Comparison of ENCODE assay signal across 8 cellular contexts in the genomic region with DNA sequence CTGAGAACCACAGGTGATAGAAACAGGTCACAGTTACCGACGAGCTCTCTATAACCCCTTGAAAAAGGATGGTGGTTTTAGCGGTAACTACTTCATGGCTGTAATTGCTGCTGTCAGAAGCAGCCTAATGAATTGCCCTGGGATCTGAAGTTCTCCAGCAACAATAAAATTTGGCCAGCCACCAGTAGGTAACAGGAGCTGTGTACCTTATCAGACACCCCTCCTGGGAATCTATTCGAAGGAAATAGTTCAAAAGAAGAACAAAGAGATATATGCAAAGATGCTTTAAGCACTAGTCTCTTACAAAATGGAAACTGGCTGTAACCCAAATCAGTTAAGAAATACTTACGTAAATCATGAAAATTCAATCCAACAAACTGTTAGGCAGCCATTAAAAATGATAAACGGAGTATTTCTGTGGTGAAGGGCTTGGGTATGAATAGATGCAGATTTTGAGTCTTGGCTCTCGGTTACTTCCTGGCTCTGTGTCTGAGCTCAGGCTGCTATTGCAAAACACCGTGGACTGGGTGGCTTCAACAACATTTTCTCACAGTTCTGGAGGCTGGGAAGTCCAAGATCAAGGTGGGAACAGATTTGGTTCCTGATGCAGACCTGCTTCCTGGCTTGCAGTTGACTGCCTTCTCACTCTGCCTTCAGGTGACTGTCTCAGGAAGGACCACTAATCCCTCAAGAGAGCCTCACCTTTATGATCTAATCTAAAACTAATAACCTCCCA. TPM values are rescaled to one million over a fixed set of nuclear protein-coding genes. Genes with fewer than 3 reads are reported as not detected.
A peak's percentile ranks its signal among the peaks of the same experiment; 100 is the strongest.
DNase-seq lines count a peak whose midpoint lies in the region; ATAC-seq and TF ChIP-seq lines count a peak whose summit lies in the region.

No MANE protein-coding gene starts in this region.

- H3K27me3 Mint-ChIP-seq in IgD-negative memory B cell: no peaks in the 10 kb centered on the region
- H3K27me3 Mint-ChIP-seq in activated naive CD8-positive, alpha-beta T cell treated with anti-CD3 and anti-CD28 coated beads for 36 hours: no peaks in the 10 kb centered on the region

- ATAC-seq in upper lobe of right lung (no peak), GM18858 (IDR thresholded peaks at IDR 0.05; ENCODE audit: unreplicated experiment) (no peak), GM18868 (IDR thresholded peaks at IDR 0.05; ENCODE audit: unreplicated experiment) (no peak)

- H3K27ac ChIP-seq in upper lobe of right lung (peak overlapping the region; percentile 89), WERI-Rb-1 (no peak overlapping the region)

- H3K27ac Mint-ChIP-seq in IgD-negative memory B cell: peak overlapping the region in 1 of 3 donors; percentile 81
- peak overlapping the region; percentile 91 for H3K27ac Mint-ChIP-seq in activated naive CD8-positive, alpha-beta T cell treated with anti-CD3 and anti-CD28 coated beads for 36 hours

- H3K36me3 ChIP-seq in BE2C (no peaks in the 10 kb centered on the region), kidney epithelial cell (ENCODE audit: control insufficient read depth, insufficient read depth, low read length) (no peaks in the 10 kb centered on the region), upper lobe of right lung (no peaks in the 10 kb centered on the region), WERI-Rb-1 (no peaks in the 10 kb centered on the region)

- peaks cover 9 to 25% (median 21%) of the 10 kb centered on the region in 3 donors for H3K4me1 Mint-ChIP-seq in IgD-negative memory B cell
- peaks cover 42% of the 10 kb centered on the region for H3K4me1 Mint-ChIP-seq in activated naive CD8-positive, alpha-beta T cell treated with anti-CD3 and anti-CD28 coated beads for 36 hours

- TF ChIP-seq CTCF in BE2C (IDR thresholded peaks at IDR 0.05; ENCODE audit: low read depth, low read length) (no peak), kidney epithelial cell (IDR thresholded peaks at IDR 0.05; ENCODE audit: insufficient read depth, low read length, poor library complexity, severe bottlenecking) (no peak), upper lobe of right lung (IDR thresholded peaks at IDR 0.05) (no peak), WERI-Rb-1 (IDR thresholded peaks at IDR 0.05; ENCODE audit: low read depth, low read length) (no peak)

- H3K9me3 Mint-ChIP-seq in IgD-negative memory B cell: peaks cover 0 to 12% (median 2%) of the 10 kb centered on the region in 3 donors
- peaks cover 21% of the 10 kb centered on the region for H3K9me3 Mint-ChIP-seq in activated naive CD8-positive, alpha-beta T cell treated with anti-CD3 and anti-CD28 coated beads for 36 hours

- DNase-seq in BE2C (peak; percentile 68), kidney epithelial cell (ENCODE audit: low read depth) (no peak), upper lobe of right lung (no peak), WERI-Rb-1 (no peak)
- DNase-seq in activated naive CD8-positive, alpha-beta T cell treated with anti-CD3 and anti-CD28 coated beads for 36 hours: no peak

- no peaks in the 10 kb centered on the region for H3K9me3 ChIP-seq in BE2C
- H3K9me3 ChIP-seq in upper lobe of right lung: no peaks in the 10 kb centered on the region
- H3K9me3 ChIP-seq in WERI-Rb-1 (ENCODE audit: severe bottlenecking): no peaks in the 10 kb centered on the region

- peak overlapping the region; percentile 81 for H3K4me3 ChIP-seq in BE2C (ENCODE audit: low read depth, low read length)
- H3K4me3 ChIP-seq in kidney epithelial cell (ENCODE audit: low read depth, low read length): peak overlapping the region; percentile 70
- peak overlapping the region; percentile 75 for H3K4me3 ChIP-seq in upper lobe of right lung
- no peak overlapping the region for H3K4me3 ChIP-seq in WERI-Rb-1 (ENCODE audit: low read depth, low read length)

- peak overlapping the region in 3 of 4 donors; percentile 69 to 94 (median 87) for H3K4me3 Mint-ChIP-seq in IgD-negative memory B cell
- H3K4me3 Mint-ChIP-seq in activated naive CD8-positive, alpha-beta T cell treated with anti-CD3 and anti-CD28 coated beads for 36 hours: peak overlapping the region; percentile 96

- H3K4me1 ChIP-seq in BE2C (peaks cover 14% of the 10 kb centered on the region), upper lobe of right lung (peaks cover 10% of the 10 kb centered on the region)

- H3K27me3 ChIP-seq in BE2C (no peaks in the 10 kb centered on the region), kidney epithelial cell (ENCODE audit: control insufficient read depth, insufficient read depth, low read length) (no peaks in the 10 kb centered on the region), upper lobe of right lung (no peaks in the 10 kb centered on the region), WERI-Rb-1 (ENCODE audit: insufficient read depth, low read depth, severe bottlenecking) (no peaks in the 10 kb centered on the region)

- peaks cover 1% of the 10 kb centered on the region for H3K36me3 Mint-ChIP-seq in IgD-negative memory B cell
- H3K36me3 Mint-ChIP-seq in activated naive CD8-positive, alpha-beta T cell treated with anti-CD3 and anti-CD28 coated beads for 36 hours: peaks cover 23% of the 10 kb centered on the region

- intact Hi-C loops in upper lobe of right lung (cut with DNase I): no loop called here

RNA-seq across cellular contexts. Expression of a gene that starts 1.6 kb away (rescaled TPM):
- 36.6 TPM for polyA plus RNA-seq in BE2C (2012; ENCODE audit: insufficient read depth, insufficient read length, low read depth)
- 5.7 TPM for polyA plus RNA-seq in IgD-negative memory B cell
- total RNA-seq in activated naive CD8-positive, alpha-beta T cell treated with anti-CD3 and anti-CD28 coated beads for 36 hours: 1 to 10 TPM; 6.3 to 7.9 TPM
- total RNA-seq in kidney epithelial cell: 21.9 and 24.2 TPM in 2 replicates
- 27.1 TPM for total RNA-seq in upper lobe of right lung
